Comparison of ENCODE assay signal across 10 cellular contexts in the genomic region with DNA sequence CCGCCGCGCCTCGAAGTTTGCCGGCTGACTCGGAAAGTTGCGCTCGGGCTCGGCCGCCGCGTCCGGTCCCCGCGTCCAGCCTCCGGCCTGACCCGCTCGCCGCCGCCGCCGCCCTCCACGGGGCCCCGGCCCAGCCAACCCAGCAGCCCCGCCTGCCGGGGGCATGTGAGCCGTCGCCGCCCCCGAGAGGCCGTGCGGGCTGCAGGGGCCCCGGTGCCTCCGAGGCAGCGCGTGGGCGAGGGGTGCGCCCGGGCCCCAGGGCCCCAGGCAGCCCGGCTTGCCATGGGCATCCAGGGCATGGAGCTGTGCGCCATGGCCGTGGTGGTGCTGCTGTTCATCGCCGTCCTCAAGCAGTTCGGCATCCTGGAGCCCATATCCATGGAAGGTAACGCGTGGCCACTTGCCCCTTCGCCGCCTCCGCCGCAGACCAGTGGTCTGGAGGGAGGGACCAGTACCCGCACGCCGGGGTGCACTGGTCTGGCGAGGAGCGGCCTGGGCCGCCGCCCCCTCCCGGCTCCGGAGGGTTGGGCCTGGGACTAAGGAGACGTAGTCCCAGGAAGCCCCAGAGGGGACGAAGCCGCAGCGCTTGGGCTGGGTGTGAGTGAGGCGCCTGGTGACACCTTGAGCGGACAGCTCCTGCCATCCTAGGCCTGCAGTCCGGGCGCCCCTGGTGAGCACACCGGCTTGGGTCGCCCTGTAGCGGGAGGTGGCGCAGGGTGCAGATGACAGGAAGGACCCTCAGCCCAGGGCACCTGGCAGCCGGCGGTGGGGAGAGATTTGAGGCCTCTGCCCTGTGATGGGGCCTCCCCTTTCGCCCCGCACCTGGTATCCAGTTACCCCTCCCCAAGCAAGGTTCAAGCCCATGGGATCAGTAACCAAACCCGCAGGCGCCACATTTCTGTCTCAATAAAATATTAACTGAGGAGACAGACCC. TPM values are rescaled to one million over a fixed set of nuclear protein-coding genes. Genes with fewer than 3 reads are reported as not detected.
A peak's percentile ranks its signal among the peaks of the same experiment; 100 is the strongest.
DNase-seq lines count a peak whose midpoint lies in the region; ATAC-seq, FAIRE-seq and TF ChIP-seq lines count a peak whose summit lies in the region.
"Had no signal": no experiment of that assay in that cellular context is flagged by ENCODE, and none has a peak within 500 bp of the region (broad histone marks: within the 10 kb centered on the region; RNA-seq: fewer than 3 reads in every experiment).

No MANE protein-coding gene starts in this region.

- no peak for ATAC-seq in HG03439 (IDR thresholded peaks at IDR 0.05; ENCODE audit: unreplicated experiment)
- ATAC-seq in GM21528 (IDR thresholded peaks at IDR 0.05; ENCODE audit: low FRiP score, unreplicated experiment), result no peak

- peaks cover 0 to 4% of the 10 kb centered on the region in 2 donors for H3K27me3 ChIP-seq in small intestine (ENCODE audit: control insufficient read depth in 2 of 2, insufficient read depth in 2 of 2, low read length in 2 of 2)
- H3K27me3 ChIP-seq in MM.1S (replicated peaks; ENCODE audit: insufficient read depth, low read length), result peaks cover 6% of the 10 kb centered on the region; the same call in 1 of the 2 replicates

- H3K4me2 ChIP-seq in MM.1S (ENCODE audit: low read depth, low read length), result no peak overlapping the region

- in situ Hi-C loops in GM13977 (cut with MboI; ENCODE audit: low pct_unique_long_range_greater_than_20kb, low sequenced_read_pairs, unreplicated experiment), result no loop called here

- H3K27ac Mint-ChIP-seq in activated T-helper 2 cell treated with anti-CD3 and anti-CD28 coated beads, Interferon-gamma antibody, Interleukin-2, Interleukin-4, amounts not matched to agents 10 μg/mL and 5 μg/mL and 100 μg/mL, durations not matched to agents 14 hours and 24 hours and 36 hours, result no peak overlapping the region

- no peaks in the 10 kb centered on the region for H3F3A ChIP-seq in MM.1S (ENCODE audit: insufficient read depth, low read length)

- H3K36me3 ChIP-seq in small intestine (ENCODE audit: control insufficient read depth in 2 of 2, insufficient read depth in 2 of 2, low read length in 2 of 2), result no peaks in the 10 kb centered on the region
- no peaks in the 10 kb centered on the region for H3K36me3 ChIP-seq in MM.1S (replicated peaks; ENCODE audit: insufficient read depth, low read length)

- intact Hi-C loops in activated T-helper 2 cell treated with anti-CD3 and anti-CD28 coated beads, Interferon-gamma antibody, Interleukin-2, Interleukin-4, amounts not matched to agents 10 μg/mL and 5 μg/mL and 100 μg/mL, durations not matched to agents 14 hours and 24 hours and 36 hours (cut with micrococcal nuclease), result no loop called here

- H3K9ac ChIP-seq in MM.1S (ENCODE audit: low read length), result no peak overlapping the region

- no peaks in the 10 kb centered on the region for H3K36me3 Mint-ChIP-seq in activated T-helper 2 cell treated with anti-CD3 and anti-CD28 coated beads, Interferon-gamma antibody, Interleukin-2, Interleukin-4, amounts not matched to agents 10 μg/mL and 5 μg/mL and 100 μg/mL, durations not matched to agents 14 hours and 24 hours and 36 hours (ENCODE audit: low read depth)

- TF ChIP-seq CTCF in GM13977 (IDR thresholded peaks at IDR 0.05; ENCODE audit: extremely low read depth, insufficient read depth, missing control alignments) (no peak), MM.1S (IDR thresholded peaks at IDR 0.05; ENCODE audit: low read length) (no peak)

- FAIRE-seq in small intestine (lab: Jason Lieb, UNC), result no peak

- peak overlapping the region; percentile 13 for H3K4me3 Mint-ChIP-seq in activated T-helper 2 cell treated with anti-CD3 and anti-CD28 coated beads, Interferon-gamma antibody, Interleukin-2, Interleukin-4, amounts not matched to agents 10 μg/mL and 5 μg/mL and 100 μg/mL, durations not matched to agents 14 hours and 24 hours and 36 hours (ENCODE audit: low read depth)

- H3K9me3 ChIP-seq in small intestine (ENCODE audit: control insufficient read depth, low read depth) (no peaks in the 10 kb centered on the region), MM.1S (replicated peaks; ENCODE audit: insufficient read depth, low read length) (no peaks in the 10 kb centered on the region)

- H2AFZ ChIP-seq in MM.1S (ENCODE audit: low read length), result no peak overlapping the region

- no peaks in the 10 kb centered on the region for H3K9me2 ChIP-seq in MM.1S (replicated peaks; ENCODE audit: insufficient read depth, low read length)

- no peaks in the 10 kb centered on the region for H3K4me1 Mint-ChIP-seq in activated T-helper 2 cell treated with anti-CD3 and anti-CD28 coated beads, Interferon-gamma antibody, Interleukin-2, Interleukin-4, amounts not matched to agents 10 μg/mL and 5 μg/mL and 100 μg/mL, durations not matched to agents 14 hours and 24 hours and 36 hours (ENCODE audit: low read depth)

- DNase-seq in GM13977 (ENCODE audit: low spot score), result peak; percentile 48
- no peak for DNase-seq in activated T-helper 2 cell treated with anti-CD3 and anti-CD28 coated beads, Interferon-gamma antibody, Interleukin-2, Interleukin-4, amounts not matched to agents 10 μg/mL and 5 μg/mL and 100 μg/mL, durations not matched to agents 14 hours and 24 hours and 36 hours (ENCODE audit: low spot score)
- peak; percentile 7 for DNase-seq in small intestine
- DNase-seq in MM.1S, result no peak
- DNase-seq in activated gamma-delta T cell treated with Interleukin-2 at 50 U/mL for 16 hours, result no peak
- DNase-seq: activated CD4-positive, CD25-positive, alpha-beta regulatory T cell treated with anti-CD3 and anti-CD28 coated beads, Interleukin-2, amount 50 U/mL, for 72 hours had no signal

- peaks cover 36% of the 10 kb centered on the region for H3K27me3 Mint-ChIP-seq in activated T-helper 2 cell treated with anti-CD3 and anti-CD28 coated beads, Interferon-gamma antibody, Interleukin-2, Interleukin-4, amounts not matched to agents 10 μg/mL and 5 μg/mL and 100 μg/mL, durations not matched to agents 14 hours and 24 hours and 36 hours (ENCODE audit: low read depth)

- WGBS in small intestine, 3 donors, result 17 to 31% (median 23%) methylated on average over 41 to 78 of the region's 78 CpGs

- H3K79me2 ChIP-seq in MM.1S (ENCODE audit: low read length), result no peaks in the 10 kb centered on the region

- no peaks in the 10 kb centered on the region for H4K20me1 ChIP-seq in MM.1S (ENCODE audit: insufficient read depth, low read length)

- no peak overlapping the region for H3K27ac ChIP-seq in small intestine (ENCODE audit: low read depth in 1 of 2, low read length in 1 of 2)
- no peak overlapping the region for H3K27ac ChIP-seq in MM.1S (ENCODE audit: low read length)

- H3K9me3 Mint-ChIP-seq in activated T-helper 2 cell treated with anti-CD3 and anti-CD28 coated beads, Interferon-gamma antibody, Interleukin-2, Interleukin-4, amounts not matched to agents 10 μg/mL and 5 μg/mL and 100 μg/mL, durations not matched to agents 14 hours and 24 hours and 36 hours, result no peaks in the 10 kb centered on the region

- peak overlapping the region; percentile 34 for H3K4me3 ChIP-seq in iPS-11a (ENCODE audit: low read depth, low read length)
- peak overlapping the region in 1 of 2 donors; percentile 53 for H3K4me3 ChIP-seq in small intestine (ENCODE audit: low read depth in 1 of 2, low read length in 2 of 2)
- H3K4me3 ChIP-seq in MM.1S (ENCODE audit: low read length), result no peak overlapping the region

- H3K4me1 ChIP-seq in small intestine (ENCODE audit: control insufficient read depth in 2 of 2, insufficient read depth in 1 of 2, low read depth in 1 of 2, low read length in 1 of 2), result no peaks in the 10 kb centered on the region
- no peaks in the 10 kb centered on the region for H3K4me1 ChIP-seq in MM.1S (ENCODE audit: low read length)

RNA-seq across cellular contexts. Expression of gene KCNIP3, which starts 49.9 kb away (rescaled TPM):
- total RNA-seq in activated T-helper 2 cell treated with anti-CD3 and anti-CD28 coated beads, Interferon-gamma antibody, Interleukin-2, Interleukin-4, amounts not matched to agents 10 μg/mL and 5 μg/mL and 100 μg/mL, durations not matched to agents 14 hours and 24 hours and 36 hours, result 0.21 and 0.39 TPM in 2 replicates
- polyA plus RNA-seq in small intestine, result 1 to 10 TPM; 1.4 to 3.8 (median 2.6) TPM
- polyA plus RNA-seq: neural cell had no signal

RNA-seq across cellular contexts. Expression of gene FAHD2A, which starts 55.5 kb away (rescaled TPM):
- total RNA-seq in activated T-helper 2 cell treated with anti-CD3 and anti-CD28 coated beads, Interferon-gamma antibody, Interleukin-2, Interleukin-4, amounts not matched to agents 10 μg/mL and 5 μg/mL and 100 μg/mL, durations not matched to agents 14 hours and 24 hours and 36 hours, result 32.5 and 40.3 TPM in 2 replicates
- polyA plus RNA-seq in small intestine, result 100 to 1,000 TPM in 1 of 3 donors, 10 to 100 TPM in 2; 27.5 to 162 (median 82.7) TPM

Comparison
In these comparisons a context has a peak if more than half of its experiments do, and no peak if none do; other contexts are left out.
1. DNase-seq: peak in GM13977 (single experiment) and small intestine (single experiment); none in activated T-helper 2 cell treated with anti-CD3 and anti-CD28 coated beads, Interferon-gamma antibody, Interleukin-2, Interleukin-4, amounts not matched to agents 10 μg/mL and 5 μg/mL and 100 μg/mL, durations not matched to agents 14 hours and 24 hours and 36 hours (single experiment), MM.1S (single experiment) and activated gamma-delta T cell treated with Interleukin-2 at 50 U/mL for 16 hours (single experiment).